8 cellular contexts compared by ENCODE assay signal in the genomic region with DNA sequence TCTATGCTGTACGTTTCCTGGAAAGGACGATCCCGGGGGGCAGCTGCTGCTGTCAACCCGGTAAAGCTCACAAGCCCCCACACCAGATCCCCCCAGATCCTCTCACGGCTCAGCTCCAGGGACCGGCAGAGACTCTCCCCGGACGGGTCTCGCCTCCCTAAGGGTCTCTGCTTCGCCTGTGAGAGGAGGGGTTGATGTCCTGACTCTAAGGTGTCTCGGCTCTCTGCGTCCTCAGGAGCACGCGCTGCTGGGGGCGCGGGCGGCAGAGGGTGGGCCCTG. TPM values are rescaled to one million over a fixed set of nuclear protein-coding genes. Genes with fewer than 3 reads are reported as not detected.
DNase-seq lines count a peak whose midpoint lies in the region; ATAC-seq, FAIRE-seq and TF ChIP-seq lines count a peak whose summit lies in the region.

No MANE protein-coding gene starts in this region.

- TF ChIP-seq EP300 in HepG2 (IDR thresholded peaks at IDR 0.05; ENCODE audit: low read depth in 2 of 2, low read length in 2 of 2) = no peak
- TF ChIP-seq EP300 in HepG2 (CRISPR knock-in tag; IDR thresholded peaks at IDR 0.05; ENCODE audit: borderline replicate concordance) = no peak

- in situ Hi-C loops in astrocyte of the cerebellum (cut with HindIII; ENCODE audit: low sequenced_read_pairs) (no loop called here), HepG2 (cut with HindIII; ENCODE audit: extremely low pct_ligation_motif_present, low pct_unique_long_range_greater_than_20kb) (loop anchor here (5.0 to 10.0 kb wide), 2 partner anchors 104 to 377 kb away; partner anchors contain the start of gene EPG5)

- peaks cover 9% of the 10 kb centered on the region; the same call in 1 of the 2 replicates for H4K20me1 ChIP-seq in HepG2 (ENCODE audit: insufficient read depth, low read length)

- TF ChIP-seq CTCF in GM12864 (IDR thresholded peaks at IDR 0.05; ENCODE audit: low read depth, low read length, missing control alignments) (no peak), astrocyte of the cerebellum (IDR thresholded peaks at IDR 0.05; ENCODE audit: low read depth, low read length, missing control alignments) (no peak), HepG2 (CRISPR knock-in tag; IDR thresholded peaks at IDR 0.05) (no peak)

- H3K36me3 ChIP-seq in HepG2 (replicated peaks in 1 of 2; ENCODE audit: control insufficient read depth in 1 of 2, insufficient read depth in 2 of 2, low read length in 2 of 2) (no peaks in the 10 kb centered on the region), thymus (ENCODE audit: control insufficient read depth, insufficient read depth) (no peaks in the 10 kb centered on the region)

- POLR2A ChIA-PET in HepG2 (lab: Yijun Ruan, JAX) = no interaction called here

- CTCF ChIA-PET in HepG2 (lab: Yijun Ruan, JAX; ENCODE audit: low intra/inter-chr PET ratio, low total read pairs) = no interaction called here

- H3K27me3 ChIP-seq in HepG2 (ENCODE audit: control insufficient read depth in 1 of 2, insufficient read depth in 2 of 2, low read length in 2 of 2) (peaks cover 12 to 39% of the 10 kb centered on the region in 2 experiments; a peak in 4 of 5 replicates), thymus (ENCODE audit: control insufficient read depth, insufficient read depth) (no peaks in the 10 kb centered on the region)

- FAIRE-seq in HepG2 (lab: Jason Lieb, UNC) = no peak

- H3K4me3 ChIP-seq in GM12864 (ENCODE audit: low read depth, low read length) (peak overlapping the region; percentile 17), astrocyte of the cerebellum (ENCODE audit: low read depth, low read length) (peak overlapping the region; percentile 52), HepG2 (replicated peaks in 1 of 3; ENCODE audit: insufficient read depth in 1 of 3, low read depth in 2 of 3, low read length in 3 of 3) (peak overlapping the region; percentile 54 to 72 (median 54)), thymus (ENCODE audit: low read length) (peak overlapping the region; percentile 58)

- intact Hi-C loops in HepG2 (cut with micrococcal nuclease; ENCODE audit: unreplicated experiment) = loop anchor here (1.0 to 10.0 kb wide), 3 partner anchors 91 to 137 kb away; partner anchors contain the start of gene EPG5

- no peaks in the 10 kb centered on the region for H3K9me3 ChIP-seq in HepG2 (ENCODE audit: low read length)
- H3K9me3 ChIP-seq in thymus (ENCODE audit: control insufficient read depth) = no peaks in the 10 kb centered on the region

- DNase-seq in GM12864 (ENCODE audit: low read depth) (no peak), astrocyte of the cerebellum (ENCODE audit: low read depth) (no peak), HepG2 (ENCODE audit: low spot score) (no peak), NCI-H1048 (lab: John Stamatoyannopoulos, UW) (no peak), COLO668 (lab: John Stamatoyannopoulos, UW; ENCODE audit: unreplicated experiment) (no peak), NCI-H2171 (lab: John Stamatoyannopoulos, UW) (no peak)

- no peak overlapping the region for H2AFZ ChIP-seq in HepG2 (ENCODE audit: low read length)

- H3K4me1 ChIP-seq in HepG2 (ENCODE audit: insufficient read depth, low read length) = peaks cover 21% of the 10 kb centered on the region
- peaks cover 5% of the 10 kb centered on the region for H3K4me1 ChIP-seq in thymus (ENCODE audit: control insufficient read depth, insufficient read depth, low read length)

- H3K27ac ChIP-seq in HepG2 (ENCODE audit: extremely low read length, insufficient read depth, low read length) = no peak overlapping the region
- no peak overlapping the region for H3K27ac ChIP-seq in thymus (ENCODE audit: low read depth)

- 3% methylated on average over 6 of the region's 17 CpGs for WGBS in HepG2 (ENCODE audit: low lambda C conversion rate)
- under 1% methylated on average over 17 of the region's 17 CpGs for WGBS in thymus

- TF ChIP-seq POLR2A in HepG2 (IDR thresholded peaks at IDR 0.05; ENCODE audit: insufficient read depth in 1 of 2, low read depth in 2 of 2, low read length in 2 of 2) = no peak

- TF ChIP-seq RAD21 in HepG2 (CRISPR knock-in tag; IDR thresholded peaks at IDR 0.05) = no peak

- no peaks in the 10 kb centered on the region for H3K79me2 ChIP-seq in HepG2 (ENCODE audit: insufficient read depth, low read length)

- peak; percentile 19 for ATAC-seq in HG03135 (IDR thresholded peaks at IDR 0.05; ENCODE audit: unreplicated experiment)
- ATAC-seq in HepG2 = peak; percentile 26

- no TSS peak for BruUV-seq in HepG2 (replicated peaks; lab: Mats Ljungman, UMichigan)

- H3K9ac ChIP-seq in HepG2 (ENCODE audit: insufficient read depth, low read depth, low read length) = peak overlapping the region; percentile 54; the same call in 1 of the 2 replicates

- H3K4me2 ChIP-seq in HepG2 (ENCODE audit: low read depth, low read length) = peak overlapping the region; percentile 77

RNA-seq across cellular contexts. Expression of gene PSTPIP2, which starts 0.5 kb away (rescaled TPM):
- 0.27 and 0.51 TPM in 2 replicates for total RNA-seq in HepG2 (2016; rRNA removed; fragmentation: Illumina TruSeq; extraction: Trizol)
- 0.18 TPM in 1 of 2 replicates, not detected in the other for total RNA-seq in HepG2 (2016; cell fraction: cytosol; rRNA removed; fragmentation: Illumina TruSeq; extraction: Trizol; ENCODE audit: low read depth)
- total RNA-seq in HepG2 (2016; cell fraction: insoluble cytoplasmic fraction; rRNA removed; fragmentation: Illumina TruSeq; extraction: Trizol) = 0.22 and 0.30 TPM in 2 replicates
- total RNA-seq in HepG2 (2016; cell fraction: membrane; rRNA removed; fragmentation: Illumina TruSeq; extraction: Trizol) = 0.12 and 0.17 TPM in 2 replicates
- 0.16 and 0.19 TPM in 2 replicates for total RNA-seq in HepG2 (2016; cell fraction: nucleus; rRNA removed; fragmentation: Illumina TruSeq; extraction: Trizol)
- polyA plus RNA-seq in HepG2 (2011; rRNA removed) (0.24 and 0.25 TPM in 2 replicates), thymus (8.1 TPM)
- 0.16 and 0.29 TPM in 2 replicates for polyA plus RNA-seq in HepG2 (2011; cell fraction: cytosol; rRNA removed)
- polyA plus RNA-seq in HepG2 (2011; cell fraction: nucleus; rRNA removed) = 0.06 and 0.10 TPM in 2 replicates
- polyA plus RNA-seq in HepG2 (2012) = 0.36 and 0.37 TPM in 2 replicates
- not detected in 2 replicates for polyA plus RNA-seq in HepG2 (2016; cell fraction: cytosol; fragmentation: Illumina TruSeq; extraction: Trizol; ENCODE audit: low read depth)
- polyA plus RNA-seq in HepG2 (2016; cell fraction: insoluble cytoplasmic fraction; fragmentation: Illumina TruSeq; extraction: Trizol; ENCODE audit: low read depth) = 0.38 and 0.43 TPM in 2 replicates
- polyA plus RNA-seq in HepG2 (2016; cell fraction: membrane; fragmentation: Illumina TruSeq; extraction: Trizol; ENCODE audit: low read depth) = 0.08 and 0.09 TPM in 2 replicates
- 0.53 and 0.56 TPM in 2 replicates for polyA plus RNA-seq in HepG2 (2016; cell fraction: nucleus; fragmentation: Illumina TruSeq; extraction: Trizol; ENCODE audit: insufficient read depth, low read depth)
- 0.28 and 1.0 TPM in 2 replicates for polyA minus RNA-seq in HepG2 (2011; rRNA and poly(A)+ RNA removed; ENCODE audit: low replicate concordance)
- polyA minus RNA-seq in HepG2 (2011; cell fraction: cytosol; rRNA and poly(A)+ RNA removed) = 0.99 TPM in 1 of 2 replicates, not detected in the other
- polyA minus RNA-seq in HepG2 (2011; cell fraction: nucleus; rRNA and poly(A)+ RNA removed) = 0.37 TPM in 1 of 2 replicates, not detected in the other

RNA-seq across cellular contexts. Expression of gene ATP5F1A, which starts 26.5 kb away (rescaled TPM):
- 922 and 1,311 TPM in 2 replicates for total RNA-seq in HepG2 (2016; rRNA removed; fragmentation: Illumina TruSeq; extraction: Trizol)
- total RNA-seq in HepG2 (2016; cell fraction: cytosol; rRNA removed; fragmentation: Illumina TruSeq; extraction: Trizol; ENCODE audit: low read depth) = 198 and 244 TPM in 2 replicates
- 940 and 1,285 TPM in 2 replicates for total RNA-seq in HepG2 (2016; cell fraction: insoluble cytoplasmic fraction; rRNA removed; fragmentation: Illumina TruSeq; extraction: Trizol)
- 436 and 513 TPM in 2 replicates for total RNA-seq in HepG2 (2016; cell fraction: membrane; rRNA removed; fragmentation: Illumina TruSeq; extraction: Trizol)
- 345 and 358 TPM in 2 replicates for total RNA-seq in HepG2 (2016; cell fraction: nucleus; rRNA removed; fragmentation: Illumina TruSeq; extraction: Trizol)
- 355 and 459 TPM in 2 replicates for polyA plus RNA-seq in HepG2 (2011; rRNA removed)
- 632 and 726 TPM in 2 replicates for polyA plus RNA-seq in HepG2 (2011; cell fraction: cytosol; rRNA removed)
- 189 and 204 TPM in 2 replicates for polyA plus RNA-seq in HepG2 (2011; cell fraction: nucleus; rRNA removed)
- polyA plus RNA-seq in HepG2 (2012) = 422 and 462 TPM in 2 replicates
- 150 and 167 TPM in 2 replicates for polyA plus RNA-seq in HepG2 (2016; cell fraction: cytosol; fragmentation: Illumina TruSeq; extraction: Trizol; ENCODE audit: low read depth)
- polyA plus RNA-seq in HepG2 (2016; cell fraction: insoluble cytoplasmic fraction; fragmentation: Illumina TruSeq; extraction: Trizol; ENCODE audit: low read depth) = 868 and 898 TPM in 2 replicates
- 264 and 311 TPM in 2 replicates for polyA plus RNA-seq in HepG2 (2016; cell fraction: membrane; fragmentation: Illumina TruSeq; extraction: Trizol; ENCODE audit: low read depth)
- 317 and 333 TPM in 2 replicates for polyA plus RNA-seq in HepG2 (2016; cell fraction: nucleus; fragmentation: Illumina TruSeq; extraction: Trizol; ENCODE audit: insufficient read depth, low read depth)
- polyA minus RNA-seq in HepG2 (2011; rRNA and poly(A)+ RNA removed; ENCODE audit: low replicate concordance) = 762 and 776 TPM in 2 replicates
- 448 and 460 TPM in 2 replicates for polyA minus RNA-seq in HepG2 (2011; cell fraction: cytosol; rRNA and poly(A)+ RNA removed)
- 137 and 150 TPM in 2 replicates for polyA minus RNA-seq in HepG2 (2011; cell fraction: nucleus; rRNA and poly(A)+ RNA removed)
- 272 TPM for polyA plus RNA-seq in thymus

RNA-seq across cellular contexts. Expression of gene HAUS1, which starts 32.6 kb away (rescaled TPM):
- 59.2 and 90.3 TPM in 2 replicates for total RNA-seq in HepG2 (2016; rRNA removed; fragmentation: Illumina TruSeq; extraction: Trizol)
- 24.1 and 27.0 TPM in 2 replicates for total RNA-seq in HepG2 (2016; cell fraction: cytosol; rRNA removed; fragmentation: Illumina TruSeq; extraction: Trizol; ENCODE audit: low read depth)
- total RNA-seq in HepG2 (2016; cell fraction: insoluble cytoplasmic fraction; rRNA removed; fragmentation: Illumina TruSeq; extraction: Trizol) = 59.8 and 92.6 TPM in 2 replicates
- 30.0 and 34.0 TPM in 2 replicates for total RNA-seq in HepG2 (2016; cell fraction: membrane; rRNA removed; fragmentation: Illumina TruSeq; extraction: Trizol)
- 22.1 and 27.7 TPM in 2 replicates for total RNA-seq in HepG2 (2016; cell fraction: nucleus; rRNA removed; fragmentation: Illumina TruSeq; extraction: Trizol)
- polyA plus RNA-seq in HepG2 (2011; rRNA removed) = 13.2 and 20.6 TPM in 2 replicates
- polyA plus RNA-seq in HepG2 (2011; cell fraction: cytosol; rRNA removed) = 23.4 and 23.6 TPM in 2 replicates
- polyA plus RNA-seq in HepG2 (2011; cell fraction: nucleus; rRNA removed) = 8.2 and 10.6 TPM in 2 replicates
- polyA plus RNA-seq in HepG2 (2012) = 21.4 and 30.6 TPM in 2 replicates
- 18.5 and 19.3 TPM in 2 replicates for polyA plus RNA-seq in HepG2 (2016; cell fraction: cytosol; fragmentation: Illumina TruSeq; extraction: Trizol; ENCODE audit: low read depth)
- 80.8 and 87.3 TPM in 2 replicates for polyA plus RNA-seq in HepG2 (2016; cell fraction: insoluble cytoplasmic fraction; fragmentation: Illumina TruSeq; extraction: Trizol; ENCODE audit: low read depth)
- 23.2 and 25.9 TPM in 2 replicates for polyA plus RNA-seq in HepG2 (2016; cell fraction: membrane; fragmentation: Illumina TruSeq; extraction: Trizol; ENCODE audit: low read depth)
- polyA plus RNA-seq in HepG2 (2016; cell fraction: nucleus; fragmentation: Illumina TruSeq; extraction: Trizol; ENCODE audit: insufficient read depth, low read depth) = 36.7 and 38.3 TPM in 2 replicates
- polyA minus RNA-seq in HepG2 (2011; rRNA and poly(A)+ RNA removed; ENCODE audit: low replicate concordance) = 5.7 and 26.1 TPM in 2 replicates
- 15.0 and 18.4 TPM in 2 replicates for polyA minus RNA-seq in HepG2 (2011; cell fraction: cytosol; rRNA and poly(A)+ RNA removed)
- 9.4 and 10.2 TPM in 2 replicates for polyA minus RNA-seq in HepG2 (2011; cell fraction: nucleus; rRNA and poly(A)+ RNA removed)
- 45.7 TPM for polyA plus RNA-seq in thymus
